Comparison of ENCODE assay signal across 12 cellular contexts in genomic region chr14:94392510-94392935, GRCh38. TPM values are rescaled to one million over a fixed set of nuclear protein-coding genes. Genes with fewer than 3 reads are reported as not detected.
DNase-seq lines count a peak whose midpoint lies in the region; ATAC-seq and TF ChIP-seq lines count a peak whose summit lies in the region.
"Had no signal": no experiment of that assay in that cellular context is flagged by ENCODE, and none has a peak within 500 bp of the region (broad histone marks: within the 10 kb centered on the region; RNA-seq: fewer than 3 reads in every experiment).

No MANE protein-coding gene starts in this region.

- peak; percentile 33 for ATAC-seq in activated CD8-positive, alpha-beta T cell treated with anti-CD3 and anti-CD28 coated beads, Interleukin-2, amount 10 ng/mL, durations not matched to agents 7 days and 5 days
- ATAC-seq in SK-N-SH treated with all-trans-retinoic acid at 6 μM for 48 hours (no peak), GM21576 (IDR thresholded peaks at IDR 0.05; ENCODE audit: unreplicated experiment) (no peak)

- H3K27ac ChIP-seq in A673 (ENCODE audit: low read depth, low read length, poor library complexity, severe bottlenecking), result no peak overlapping the region
- H3K27ac ChIP-seq: thyroid gland had no signal

- H3K9me3 ChIP-seq in A673 (ENCODE audit: low read depth, low read length, poor library complexity, severe bottlenecking), result no peaks in the 10 kb centered on the region
- H3K9me3 ChIP-seq: thyroid gland had no signal

- no peak overlapping the region for H3K27ac Mint-ChIP-seq in activated CD8-positive, alpha-beta T cell treated with anti-CD3 and anti-CD28 coated beads, Interleukin-2, amount 10 ng/mL, durations not matched to agents 7 days and 5 days
- peak overlapping the region in 2 of 6 donors; percentile 12 to 40 for H3K27ac Mint-ChIP-seq in immature natural killer cell

- no peak overlapping the region for H3K4me3 Mint-ChIP-seq in activated CD8-positive, alpha-beta T cell treated with anti-CD3 and anti-CD28 coated beads, Interleukin-2, amount 10 ng/mL, durations not matched to agents 7 days and 5 days
- H3K4me3 Mint-ChIP-seq in immature natural killer cell, result no peak overlapping the region

- intact Hi-C loops in A673 (cut with micrococcal nuclease; ENCODE audit: unreplicated experiment), result no loop called here

- H3K4me3 ChIP-seq in A673 (ENCODE audit: low read depth, low read length, poor library complexity, severe bottlenecking), result no peak overlapping the region
- H3K4me3 ChIP-seq: thyroid gland had no signal

- no TSS peak for BruUV-seq in A673 (replicated peaks; lab: Mats Ljungman, UMichigan)

- no peaks in the 10 kb centered on the region for H3K36me3 ChIP-seq in A673 (ENCODE audit: insufficient read depth, low read length, poor library complexity, severe bottlenecking)
- H3K36me3 ChIP-seq: thyroid gland had no signal

- H3K4me1 Mint-ChIP-seq in activated CD8-positive, alpha-beta T cell treated with anti-CD3 and anti-CD28 coated beads, Interleukin-2, amount 10 ng/mL, durations not matched to agents 7 days and 5 days (ENCODE audit: low read depth), result peaks cover 23% of the 10 kb centered on the region
- peaks cover 13 to 38% of the 10 kb centered on the region in 2 donors for H3K4me1 Mint-ChIP-seq in immature natural killer cell

- no peaks in the 10 kb centered on the region for H3K27me3 ChIP-seq in A673 (replicated peaks; ENCODE audit: insufficient read depth, low read depth, low read length, poor library complexity)
- H3K27me3 ChIP-seq: thyroid gland had no signal

- H3K27me3 Mint-ChIP-seq in activated CD8-positive, alpha-beta T cell treated with anti-CD3 and anti-CD28 coated beads, Interleukin-2, amount 10 ng/mL, durations not matched to agents 7 days and 5 days (ENCODE audit: low read depth), result peaks cover 6% of the 10 kb centered on the region
- H3K27me3 Mint-ChIP-seq in immature natural killer cell (ENCODE audit: low read depth in 3 of 3), result peaks cover 3 to 17% (median 12%) of the 10 kb centered on the region in 3 donors

- POLR2A ChIA-PET in A673 (lab: Charles Lee; ENCODE audit: low non-redundant PET), result no interaction called here
- POLR2A ChIA-PET in activated CD8-positive, alpha-beta T cell treated with anti-CD3 and anti-CD28 coated beads, Interleukin-2, amount 10 ng/mL, durations not matched to agents 7 days and 5 days (lab: Charles Lee), result no interaction called here

- no peak for TF ChIP-seq CTCF in A673 (conservative IDR thresholded peaks at IDR 0.05; ENCODE audit: low read depth, low read length)

- DNase-seq in A673 (ENCODE audit: low spot score) (peak; percentile 31), H4 (ENCODE audit: low spot score) (peak; percentile 54), immature natural killer cell (peak; percentile 28 to 54 (median 47)), SW480 (ENCODE audit: low spot score) (no peak), NCI-H82 (lab: John Stamatoyannopoulos, UW) (no peak)
- peak; percentile 46 for DNase-seq in activated CD8-positive, alpha-beta T cell treated with anti-CD3 and anti-CD28 coated beads, Interleukin-2, amount 10 ng/mL, durations not matched to agents 7 days and 5 days

- H3K36me3 Mint-ChIP-seq in activated CD8-positive, alpha-beta T cell treated with anti-CD3 and anti-CD28 coated beads, Interleukin-2, amount 10 ng/mL, durations not matched to agents 7 days and 5 days (ENCODE audit: low read depth), result no peaks in the 10 kb centered on the region
- H3K36me3 Mint-ChIP-seq in immature natural killer cell, result no peaks in the 10 kb centered on the region

- CTCF ChIA-PET in A673 (lab: Charles Lee), result no interaction called here
- CTCF ChIA-PET in activated CD8-positive, alpha-beta T cell treated with anti-CD3 and anti-CD28 coated beads, Interleukin-2, amount 10 ng/mL, durations not matched to agents 7 days and 5 days (lab: Charles Lee), result no interaction called here

- no peaks in the 10 kb centered on the region for H3K9me3 Mint-ChIP-seq in activated CD8-positive, alpha-beta T cell treated with anti-CD3 and anti-CD28 coated beads, Interleukin-2, amount 10 ng/mL, durations not matched to agents 7 days and 5 days (ENCODE audit: insufficient read depth)
- no peaks in the 10 kb centered on the region for H3K9me3 Mint-ChIP-seq in immature natural killer cell

- H3K4me1 ChIP-seq in A673 (ENCODE audit: insufficient read depth, low read length, poor library complexity, severe bottlenecking), result peaks cover 7% of the 10 kb centered on the region

TF ChIP-seq in SK-N-SH treated with all-trans-retinoic acid at 6 μM for 48 hours, 23 proteins besides CTCF, POLR2A, EP300 and RAD21:
- TF ChIP-seq ZNF565 (CRISPR knock-in tag; conservative IDR thresholded peaks at IDR 0.05; ENCODE audit: low read depth) (no peak), PPARA (CRISPR knock-in tag; IDR thresholded peaks at IDR 0.05; ENCODE audit: borderline replicate concordance) (no peak), BACH2 (CRISPR knock-in tag; IDR thresholded peaks at IDR 0.05; ENCODE audit: borderline replicate concordance) (no peak), ZNF8 (CRISPR knock-in tag; IDR thresholded peaks at IDR 0.05) (no peak)

RNA-seq across cellular contexts. Expression of gene SERPINA1, which starts 4.1 kb away (rescaled TPM):
- total RNA-seq in A673 (2021), result not detected in 2 replicates
- total RNA-seq in H4 (2014; rRNA removed; shearing (Covaris generic)), result 0.99 and 3.2 TPM in 2 replicates
- total RNA-seq in activated CD8-positive, alpha-beta T cell treated with anti-CD3 and anti-CD28 coated beads, Interleukin-2, amount 10 ng/mL, durations not matched to agents 7 days and 5 days, result not detected
- polyA plus RNA-seq in immature natural killer cell, result 1 to 10 TPM; 1.7 to 5.5 (median 3.0) TPM
- total RNA-seq: dermis microvascular lymphatic vessel endothelial cell had no signal
- polyA plus RNA-seq: neural cell had no signal

RNA-seq across cellular contexts. Expression of gene SERPINA2, which starts 26.0 kb away (rescaled TPM):
- not detected in 2 replicates for total RNA-seq in A673 (2021)
- not detected in 2 replicates for total RNA-seq in H4 (2014; rRNA removed; shearing (Covaris generic))
- total RNA-seq in activated CD8-positive, alpha-beta T cell treated with anti-CD3 and anti-CD28 coated beads, Interleukin-2, amount 10 ng/mL, durations not matched to agents 7 days and 5 days, result not detected
- not detected for polyA plus RNA-seq in immature natural killer cell
- total RNA-seq: dermis microvascular lymphatic vessel endothelial cell, SK-MEL-5, thyroid gland had no signal
- polyA plus RNA-seq: neural cell had no signal

Comparison
In these comparisons a context has a peak if more than half of its experiments do, and no peak if none do; other contexts are left out.
1. DNase-seq: peak in A673 (single experiment), H4 (single experiment), activated CD8-positive, alpha-beta T cell treated with anti-CD3 and anti-CD28 coated beads, Interleukin-2, amount 10 ng/mL, durations not matched to agents 7 days and 5 days (single experiment) and immature natural killer cell (3 of 3); none in SW480 (single experiment) and NCI-H82 (single experiment).